ENCODE assay signal across 9 cellular contexts in genomic region chrX:53073115-53073581, GRCh38. TPM values are rescaled to one million over a fixed set of nuclear protein-coding genes. Genes with fewer than 3 reads are reported as not detected.
DNase-seq lines count a peak whose midpoint lies in the region; ATAC-seq and TF ChIP-seq lines count a peak whose summit lies in the region.
"Had no signal": no experiment of that assay in that cellular context is flagged by ENCODE, and none has a peak within 500 bp of the region (broad histone marks: within the 10 kb centered on the region; RNA-seq: fewer than 3 reads in every experiment).

No MANE protein-coding gene starts in this region.

- H3K4me1 ChIP-seq in trophoblast cell (ENCODE audit: control insufficient read depth in 1 of 2, insufficient read depth in 2 of 2, low read length in 2 of 2), result no peaks in the 10 kb centered on the region

- no peak overlapping the region for H3K4me3 Mint-ChIP-seq in progenitor cell of endocrine pancreas (ENCODE audit: low read depth)

- no peak overlapping the region for H3K4me2 ChIP-seq in trophoblast cell (ENCODE audit: low read length)

- DNase-seq in DMS53 treated with DMSO at 0.1 percent for 48 hours (lab: John Stamatoyannopoulos, UW; ENCODE audit: unreplicated experiment) (peak; percentile 77), NCI-H1694 (lab: John Stamatoyannopoulos, UW) (peak; percentile 27), WERI-Rb-1 (peak; percentile 75), progenitor cell of endocrine pancreas (ENCODE audit: low spot score, unreplicated experiment) (no peak), trophoblast cell (no peak)
- DNase-seq: activated CD4-positive, alpha-beta T cell treated with anti-CD3 and anti-CD28 coated beads for 4 hours had no signal

- no peak overlapping the region for H4K91ac ChIP-seq in trophoblast cell (ENCODE audit: low read depth, low read length)

- no peak overlapping the region for H2BK120ac ChIP-seq in trophoblast cell (ENCODE audit: insufficient read depth, low read length, poor library complexity)

- H2BK12ac ChIP-seq in trophoblast cell (ENCODE audit: low read length), result no peak overlapping the region

- no peaks in the 10 kb centered on the region for H3K36me3 ChIP-seq in WERI-Rb-1
- H3K36me3 ChIP-seq in trophoblast cell (ENCODE audit: control insufficient read depth in 1 of 2, insufficient read depth in 2 of 2, low read length in 2 of 2), result no peaks in the 10 kb centered on the region

- H3K9me3 ChIP-seq in WERI-Rb-1 (ENCODE audit: severe bottlenecking) (no peaks in the 10 kb centered on the region), trophoblast cell (ENCODE audit: insufficient read depth, low read depth, low read length) (no peaks in the 10 kb centered on the region)

- no peak overlapping the region for H2AK5ac ChIP-seq in trophoblast cell (ENCODE audit: low read length)

- H4K8ac ChIP-seq in trophoblast cell (ENCODE audit: low read depth, low read length), result no peak overlapping the region

- peaks cover 12% of the 10 kb centered on the region for H3K4me1 Mint-ChIP-seq in progenitor cell of endocrine pancreas (ENCODE audit: low read depth)

- ATAC-seq in HG02763 (IDR thresholded peaks at IDR 0.05; ENCODE audit: unreplicated experiment), result no peak
- no peak for ATAC-seq in GM21737 (IDR thresholded peaks at IDR 0.05; ENCODE audit: unreplicated experiment)
- ATAC-seq in GM18520 (IDR thresholded peaks at IDR 0.05; ENCODE audit: unreplicated experiment), result no peak

- H3K4me3 ChIP-seq in WERI-Rb-1 (ENCODE audit: low read depth, low read length) (no peak overlapping the region), trophoblast cell (ENCODE audit: low read depth, low read length) (no peak overlapping the region)

- H3K79me2 ChIP-seq in trophoblast cell (ENCODE audit: control insufficient read depth, insufficient read depth, low read length, poor library complexity), result no peaks in the 10 kb centered on the region

- no peak overlapping the region for H2BK5ac ChIP-seq in trophoblast cell (ENCODE audit: low read depth, low read length, poor library complexity)

- H3K23ac ChIP-seq in trophoblast cell (ENCODE audit: low read length), result no peak overlapping the region

- H4K12ac ChIP-seq in trophoblast cell (ENCODE audit: low read depth, low read length), result no peak overlapping the region

- no peaks in the 10 kb centered on the region for H3K27me3 Mint-ChIP-seq in progenitor cell of endocrine pancreas

- peaks cover 19% of the 10 kb centered on the region for H3K9me3 Mint-ChIP-seq in progenitor cell of endocrine pancreas (ENCODE audit: low read depth)

- H3K36me3 Mint-ChIP-seq in progenitor cell of endocrine pancreas (ENCODE audit: insufficient read depth), result peaks cover 1% of the 10 kb centered on the region

- no peak for TF ChIP-seq CTCF in WERI-Rb-1 (IDR thresholded peaks at IDR 0.05; ENCODE audit: low read depth, low read length)
- no peak for TF ChIP-seq CTCF in progenitor cell of endocrine pancreas (IDR thresholded peaks at IDR 0.05; ENCODE audit: unreplicated experiment)

- no CpG with 5 or more reads among the region's 6 CpGs for WGBS in trophoblast cell (ENCODE audit: extremely low coverage, insufficient coverage, insufficient read length)

- H3K27me3 ChIP-seq in WERI-Rb-1 (ENCODE audit: insufficient read depth, low read depth, severe bottlenecking) (peaks cover 7% of the 10 kb centered on the region), trophoblast cell (ENCODE audit: insufficient read depth, low read length) (no peaks in the 10 kb centered on the region)

- no peak overlapping the region for H3K4ac ChIP-seq in trophoblast cell (ENCODE audit: low read depth, low read length)

- H3K79me1 ChIP-seq in trophoblast cell (ENCODE audit: low read length), result no peaks in the 10 kb centered on the region

- peak overlapping the region; percentile 68 for H3K27ac Mint-ChIP-seq in progenitor cell of endocrine pancreas

- H3K18ac ChIP-seq in trophoblast cell (ENCODE audit: low read length), result no peak overlapping the region

- H2AFZ ChIP-seq in trophoblast cell (ENCODE audit: insufficient read depth, low read length, poor library complexity), result no peak overlapping the region

- H3K9ac ChIP-seq in trophoblast cell (ENCODE audit: low read length), result no peak overlapping the region

- peak overlapping the region; percentile 61 for H3K27ac ChIP-seq in WERI-Rb-1
- no peak overlapping the region for H3K27ac ChIP-seq in trophoblast cell (ENCODE audit: low read depth, low read length)

- no peak overlapping the region for H3K14ac ChIP-seq in trophoblast cell (ENCODE audit: low read length)

RNA-seq across cellular contexts. Expression of gene TSPYL2, which starts 9.0 kb away (rescaled TPM):
- 53.6 and 54.9 TPM in 2 replicates for total RNA-seq in progenitor cell of endocrine pancreas
- polyA plus RNA-seq in trophoblast cell (2013), result 22.7 and 22.8 TPM in 2 replicates

RNA-seq across cellular contexts. Expression of gene KANTR, which starts 20.8 kb away (rescaled TPM):
- 16.0 and 18.0 TPM in 2 replicates for total RNA-seq in progenitor cell of endocrine pancreas
- 2.6 and 3.0 TPM in 2 replicates for polyA plus RNA-seq in trophoblast cell (2013)

RNA-seq across cellular contexts. Expression of gene GPR173, which starts 24.6 kb away (rescaled TPM):
- total RNA-seq in progenitor cell of endocrine pancreas, result 18.4 and 19.4 TPM in 2 replicates
- polyA plus RNA-seq in trophoblast cell (2013), result 0.15 and 0.16 TPM in 2 replicates

Comparison
In these comparisons a context has a peak if more than half of its experiments do, and no peak if none do; other contexts are left out.
1. DNase-seq: peak in DMS53 treated with DMSO at 0.1 percent for 48 hours (single experiment), NCI-H1694 (single experiment) and WERI-Rb-1 (single experiment); none in progenitor cell of endocrine pancreas (single experiment) and trophoblast cell (0 of 2).